Comparison of ENCODE assay signal across 22 cellular contexts in genomic region chr4:91840359-91840758, GRCh38.
DNase-seq lines count a peak whose midpoint lies in the region; ATAC-seq and TF ChIP-seq lines count a peak whose summit lies in the region.
"Had no signal": no experiment of that assay in that cellular context is flagged by ENCODE, and none has a peak within 500 bp of the region (broad histone marks: within the 10 kb centered on the region; RNA-seq: fewer than 3 reads in every experiment).

No MANE protein-coding gene starts in this region.

- DNase-seq in DMS153 treated with DMSO at 0.1 percent for 48 hours (lab: John Stamatoyannopoulos, UW; ENCODE audit: unreplicated experiment) (peak; percentile 80), NCI-H1092 (lab: John Stamatoyannopoulos, UW) (peak; percentile 35), NCI-H526 (lab: John Stamatoyannopoulos, UW) (peak; percentile 72 to 76), left lung (no peak), esophagus squamous epithelium (lab: John Stamatoyannopoulos, UW) (no peak), NCI-H187 treated with DMSO at 0.1 percent for 48 hours (lab: John Stamatoyannopoulos, UW) (no peak), GM13976 (ENCODE audit: low spot score) (no peak)
- DNase-seq: activated CD8-positive, alpha-beta memory T cell treated with anti-CD3 and anti-CD28 coated beads, Interleukin-2, amount 50 U/mL, for 48 hours; activated gamma-delta T cell treated with Interleukin-2 at 50 U/mL for 16 hours; AML-193; CD8-positive, alpha-beta memory T cell; dermis blood vessel endothelial cell; H7; hypothalamus; NCI-H2227 treated with DMSO at 0.1 percent for 48 hours; retina; Right ventricle myocardium superior; stimulated activated CD8-positive, alpha-beta memory T cell treated with anti-CD3 and anti-CD28 coated beads, Interleukin-4, amount 100 ng/mL, for 48 hours; T-helper 1 cell had no signal

- ATAC-seq in left lung = peak; percentile 81
- ATAC-seq in HG02763 (IDR thresholded peaks at IDR 0.05; ENCODE audit: unreplicated experiment) = no peak

- peaks cover 0 to 6% of the 10 kb centered on the region in 2 donors for H3K9me3 ChIP-seq in left lung
- H3K9me3 ChIP-seq in esophagus squamous epithelium = no peaks in the 10 kb centered on the region
- H3K9me3 ChIP-seq: neutrophil had no signal

- intact Hi-C loops in left lung (cut with DNase I) (no loop called here), esophagus squamous epithelium (cut with DNase I) (no loop called here)

- no peak for TF ChIP-seq CTCF in left lung (IDR thresholded peaks at IDR 0.05)
- no peak for TF ChIP-seq CTCF in esophagus squamous epithelium (IDR thresholded peaks at IDR 0.05)
- TF ChIP-seq CTCF in GM13976 (IDR thresholded peaks at IDR 0.05; ENCODE audit: borderline replicate concordance, control extremely low read depth, extremely low read depth, insufficient read depth, missing control alignments) = no peak

- no peaks in the 10 kb centered on the region for H3K36me3 ChIP-seq in left lung
- H3K36me3 ChIP-seq in esophagus squamous epithelium = no peaks in the 10 kb centered on the region
- H3K36me3 ChIP-seq: neutrophil had no signal

- H3K4me3 ChIP-seq in left lung = no peak overlapping the region
- H3K4me3 ChIP-seq in esophagus squamous epithelium = no peak overlapping the region

- H3K4me1 ChIP-seq in left lung (no peaks in the 10 kb centered on the region), esophagus squamous epithelium (no peaks in the 10 kb centered on the region)

- H3K27ac ChIP-seq in left lung = no peak overlapping the region
- no peak overlapping the region for H3K27ac ChIP-seq in esophagus squamous epithelium
- H3K27ac ChIP-seq: KMS-11, neutrophil had no signal

- H3K27me3 ChIP-seq in left lung (no peaks in the 10 kb centered on the region), esophagus squamous epithelium (no peaks in the 10 kb centered on the region)
- H3K27me3 ChIP-seq: neutrophil had no signal

- in situ Hi-C loops in GM13976 (cut with MboI; ENCODE audit: low sequenced_read_pairs, unreplicated experiment) = no loop called here

- TF ChIP-seq POLR2A in esophagus squamous epithelium (IDR thresholded peaks at IDR 0.05) = no peak

- 33 to 34% methylated on average over 2 of the region's 2 CpGs for WGBS in esophagus squamous epithelium, 2 donors

Comparison
In these comparisons a context has a peak if more than half of its experiments do, and no peak if none do; other contexts are left out.
1. DNase-seq: peak in DMS153 treated with DMSO at 0.1 percent for 48 hours (single experiment), NCI-H1092 (single experiment) and NCI-H526 (2 of 2); none in left lung (0 of 2), esophagus squamous epithelium (single experiment), NCI-H187 treated with DMSO at 0.1 percent for 48 hours (single experiment) and GM13976 (single experiment).